In the genomic region with DNA sequence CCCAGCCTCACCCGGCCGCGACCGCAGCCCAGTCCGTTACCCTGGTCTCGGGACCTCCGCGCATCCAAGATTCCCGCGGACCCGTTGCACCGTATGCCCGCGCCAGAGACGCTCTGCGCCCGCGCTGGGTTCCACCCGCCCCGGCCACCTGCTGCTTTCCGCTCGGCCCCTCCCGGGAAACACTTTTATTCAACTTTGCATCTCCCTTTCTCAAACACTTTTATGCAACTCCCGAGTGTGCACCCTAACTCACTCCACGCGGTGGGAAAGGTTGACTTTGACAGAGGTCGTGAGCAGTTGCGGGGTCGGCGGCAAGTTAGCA, we compare ENCODE assay signal across 10 cellular contexts. TPM values are rescaled to one million over a fixed set of nuclear protein-coding genes. Genes with fewer than 3 reads are reported as not detected.
DNase-seq lines count a peak whose midpoint lies in the region; ATAC-seq, FAIRE-seq and TF ChIP-seq lines count a peak whose summit lies in the region.
"Had no signal": no experiment of that assay in that cellular context is flagged by ENCODE, and none has a peak within 500 bp of the region (broad histone marks: within the 10 kb centered on the region; RNA-seq: fewer than 3 reads in every experiment).

A gene with protein sequence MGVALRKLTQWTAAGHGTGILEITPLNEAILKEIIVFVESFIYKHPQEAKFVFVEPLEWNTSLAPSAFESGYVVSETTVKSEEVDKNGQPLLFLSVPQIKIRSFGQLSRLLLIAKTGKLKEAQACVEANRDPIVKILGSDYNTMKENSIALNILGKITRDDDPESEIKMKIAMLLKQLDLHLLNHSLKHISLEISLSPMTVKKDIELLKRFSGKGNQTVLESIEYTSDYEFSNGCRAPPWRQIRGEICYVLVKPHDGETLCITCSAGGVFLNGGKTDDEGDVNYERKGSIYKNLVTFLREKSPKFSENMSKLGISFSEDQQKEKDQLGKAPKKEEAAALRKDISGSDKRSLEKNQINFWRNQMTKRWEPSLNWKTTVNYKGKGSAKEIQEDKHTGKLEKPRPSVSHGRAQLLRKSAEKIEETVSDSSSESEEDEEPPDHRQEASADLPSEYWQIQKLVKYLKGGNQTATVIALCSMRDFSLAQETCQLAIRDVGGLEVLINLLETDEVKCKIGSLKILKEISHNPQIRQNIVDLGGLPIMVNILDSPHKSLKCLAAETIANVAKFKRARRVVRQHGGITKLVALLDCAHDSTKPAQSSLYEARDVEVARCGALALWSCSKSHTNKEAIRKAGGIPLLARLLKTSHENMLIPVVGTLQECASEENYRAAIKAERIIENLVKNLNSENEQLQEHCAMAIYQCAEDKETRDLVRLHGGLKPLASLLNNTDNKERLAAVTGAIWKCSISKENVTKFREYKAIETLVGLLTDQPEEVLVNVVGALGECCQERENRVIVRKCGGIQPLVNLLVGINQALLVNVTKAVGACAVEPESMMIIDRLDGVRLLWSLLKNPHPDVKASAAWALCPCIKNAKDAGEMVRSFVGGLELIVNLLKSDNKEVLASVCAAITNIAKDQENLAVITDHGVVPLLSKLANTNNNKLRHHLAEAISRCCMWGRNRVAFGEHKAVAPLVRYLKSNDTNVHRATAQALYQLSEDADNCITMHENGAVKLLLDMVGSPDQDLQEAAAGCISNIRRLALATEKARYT (minus strand): TSS at position 126 of the 322 bp plus-strand sequence. CDS start 3,937 bp downstream, outside the sequence.

- no peaks in the 10 kb centered on the region for H3K36me3 ChIP-seq in SK-N-SH (replicated peaks in 1 of 2; ENCODE audit: control insufficient read depth in 1 of 2, insufficient read depth in 2 of 2, low read length in 1 of 2)
- no peaks in the 10 kb centered on the region for H3K36me3 ChIP-seq in kidney (ENCODE audit: control insufficient read depth in 1 of 2, insufficient read depth in 2 of 2, low read length in 2 of 2)

- peaks cover 29% of the 10 kb centered on the region; the same call in 1 of the 2 replicates for H3K27me3 ChIP-seq in SK-N-SH (ENCODE audit: insufficient read depth)

- peaks cover 39% of the 10 kb centered on the region for H3K27me3 Mint-ChIP-seq in activated naive CD4-positive, alpha-beta T cell treated with anti-CD3 and anti-CD28 coated beads, Interleukin-2, amount 50 U/mL, for 24 hours
- peaks cover 69% of the 10 kb centered on the region for H3K27me3 Mint-ChIP-seq in stimulated activated naive CD8-positive, alpha-beta T cell treated with anti-CD3 and anti-CD28 coated beads, Interleukin-15, amount 100 ng/mL, for 72 hours

- H3K9me3 Mint-ChIP-seq in activated naive CD4-positive, alpha-beta T cell treated with anti-CD3 and anti-CD28 coated beads, Interleukin-2, amount 50 U/mL, for 24 hours, result no peaks in the 10 kb centered on the region
- no peaks in the 10 kb centered on the region for H3K9me3 Mint-ChIP-seq in stimulated activated naive CD8-positive, alpha-beta T cell treated with anti-CD3 and anti-CD28 coated beads, Interleukin-15, amount 100 ng/mL, for 72 hours

- no peak within 1 kb of the TSS for H3K27ac Mint-ChIP-seq in activated naive CD4-positive, alpha-beta T cell treated with anti-CD3 and anti-CD28 coated beads, Interleukin-2, amount 50 U/mL, for 24 hours
- peak within 1 kb of the TSS; percentile 67 to 95 for H3K27ac Mint-ChIP-seq in stimulated activated naive CD8-positive, alpha-beta T cell treated with anti-CD3 and anti-CD28 coated beads, Interleukin-15, amount 100 ng/mL, for 72 hours

- H3K4me1 ChIP-seq in SK-N-SH (ENCODE audit: control insufficient read depth in 1 of 2, insufficient read depth in 2 of 2, low read depth in 1 of 2, low read length in 1 of 2), result no peaks in the 10 kb centered on the region
- H3K4me1 ChIP-seq in kidney (ENCODE audit: control insufficient read depth in 1 of 2, insufficient read depth in 1 of 2, low read depth in 1 of 2, low read length in 2 of 2), result peaks cover 0 to 2% of the 10 kb centered on the region in 2 donors

- H3K4me3 ChIP-seq in SK-N-SH (ENCODE audit: low read depth in 2 of 2, low read length in 1 of 2) (peak within 1 kb of the TSS; percentile 13 to 53; a peak in 3 of 4 replicates), kidney (ENCODE audit: low read length in 2 of 2) (peak within 1 kb of the TSS; percentile 44 to 51)

- peaks cover 13% of the 10 kb centered on the region for H3K4me1 Mint-ChIP-seq in activated naive CD4-positive, alpha-beta T cell treated with anti-CD3 and anti-CD28 coated beads, Interleukin-2, amount 50 U/mL, for 24 hours
- H3K4me1 Mint-ChIP-seq in stimulated activated naive CD8-positive, alpha-beta T cell treated with anti-CD3 and anti-CD28 coated beads, Interleukin-15, amount 100 ng/mL, for 72 hours, result peaks cover 9% of the 10 kb centered on the region

- DNase-seq in SK-N-SH, result no peak
- DNase-seq in kidney, result no peak
- DNase-seq in stimulated activated naive CD8-positive, alpha-beta T cell treated with anti-CD3 and anti-CD28 coated beads, Interleukin-15, amount 100 ng/mL, for 72 hours, result peak in 1 of 2 donors; percentile 33
- DNase-seq in NCI-H82 treated with DMSO at 0.1 percent for 48 hours (lab: John Stamatoyannopoulos, UW; ENCODE audit: unreplicated experiment), result no peak
- no peak for DNase-seq in stimulated activated CD4-positive, alpha-beta T cell treated with anti-CD3 and anti-CD28 coated beads, Interleukin-4, amount 100 ng/mL, for 1 hour
- no peak for DNase-seq in GM19238 (ENCODE audit: insufficient read length, low spot score)
- DNase-seq: T-helper 9 cell had no signal

- peak within 1 kb of the TSS; percentile 51; the same call in 1 of the 2 replicates for H2AFZ ChIP-seq in SK-N-SH (ENCODE audit: low read depth)

- no peaks in the 10 kb centered on the region for H3K9me2 ChIP-seq in SK-N-SH

- intact Hi-C loops in kidney (cut with DNase I), result no loop called here

- TF ChIP-seq RAD21 in SK-N-SH (IDR thresholded peaks at IDR 0.05; ENCODE audit: low read length), result no peak

- H3K4me2 ChIP-seq in SK-N-SH, result peak within 1 kb of the TSS; percentile 76

- peak within 1 kb of the TSS; percentile 87 for H3K4me3 Mint-ChIP-seq in activated naive CD4-positive, alpha-beta T cell treated with anti-CD3 and anti-CD28 coated beads, Interleukin-2, amount 50 U/mL, for 24 hours
- peak within 1 kb of the TSS; percentile 91 for H3K4me3 Mint-ChIP-seq in stimulated activated naive CD8-positive, alpha-beta T cell treated with anti-CD3 and anti-CD28 coated beads, Interleukin-15, amount 100 ng/mL, for 72 hours

- CTCF ChIA-PET in SK-N-SH (lab: Yijun Ruan, JAX), result no interaction called here

- POLR2A ChIA-PET in SK-N-SH (lab: Yijun Ruan, JAX), result no interaction called here

- no peak for FAIRE-seq in kidney (lab: Jason Lieb, UNC)
- FAIRE-seq: A204.1 had no signal

- no peaks in the 10 kb centered on the region for H3F3A ChIP-seq in SK-N-SH (replicated peaks; ENCODE audit: insufficient read depth)

- no peaks in the 10 kb centered on the region for H3K79me2 ChIP-seq in SK-N-SH (ENCODE audit: insufficient read depth)

- TF ChIP-seq CTCF in SK-N-SH (IDR thresholded peaks at IDR 0.05) (no peak), kidney (IDR thresholded peaks at IDR 0.05; ENCODE audit: borderline replicate concordance, extremely low read depth, insufficient read depth) (no peak)

- no peaks in the 10 kb centered on the region for H4K20me1 ChIP-seq in SK-N-SH (ENCODE audit: insufficient read depth)

- TF ChIP-seq EP300 in SK-N-SH (IDR thresholded peaks at IDR 0.05; ENCODE audit: borderline replicate concordance in 1 of 2, low read depth in 1 of 2, low read length in 1 of 2), result no peak

- no peaks in the 10 kb centered on the region for H3K9me3 ChIP-seq in SK-N-SH
- peaks cover 0 to 2% of the 10 kb centered on the region in 2 donors for H3K9me3 ChIP-seq in kidney (ENCODE audit: control insufficient read depth in 1 of 2, low read length in 2 of 2)

- 15% methylated on average over 8 of the region's 30 CpGs for WGBS in SK-N-SH (ENCODE audit: low lambda C conversion rate)

- no peak for ATAC-seq in SK-N-SH treated with all-trans-retinoic acid at 6 μM for 48 hours
- no peak for ATAC-seq in stimulated activated naive CD8-positive, alpha-beta T cell treated with anti-CD3 and anti-CD28 coated beads, Interleukin-15, amount 100 ng/mL, for 72 hours

- H3K9ac ChIP-seq in SK-N-SH (no peak within 1 kb of the TSS), kidney (ENCODE audit: low read length in 2 of 2) (no peak within 1 kb of the TSS)

- H3K36me3 Mint-ChIP-seq in activated naive CD4-positive, alpha-beta T cell treated with anti-CD3 and anti-CD28 coated beads, Interleukin-2, amount 50 U/mL, for 24 hours, result no peaks in the 10 kb centered on the region

- H3K27ac ChIP-seq in SK-N-SH (ENCODE audit: low read depth in 2 of 2, low read length in 1 of 2) (no peak within 1 kb of the TSS), kidney (ENCODE audit: low read depth in 2 of 2, low read length in 2 of 2) (no peak within 1 kb of the TSS)

TF ChIP-seq in SK-N-SH, 30 proteins besides CTCF, POLR2A, EP300 and RAD21 (continues in another document):
- TF ChIP-seq JUND (IDR thresholded peaks at IDR 0.05), result no peak
- no peak for TF ChIP-seq EZH2phosphoT487 (IDR thresholded peaks at IDR 0.05; ENCODE audit: borderline replicate concordance, low read depth)
- TF ChIP-seq MEF2A (IDR thresholded peaks at IDR 0.05; ENCODE audit: borderline replicate concordance, low read depth), result no peak

TF ChIP-seq in SK-N-SH treated with all-trans-retinoic acid at 6 μM for 48 hours, 23 proteins besides CTCF, POLR2A, EP300 and RAD21 (continues in another document):
- TF ChIP-seq ZFP3 (CRISPR knock-in tag; IDR thresholded peaks at IDR 0.05) (no peak), ZNF70 (CRISPR knock-in tag; IDR thresholded peaks at IDR 0.05) (no peak), TCF4 (CRISPR knock-in tag; IDR thresholded peaks at IDR 0.05; ENCODE audit: borderline replicate concordance) (no peak)
- TF ChIP-seq, protein P1, sequence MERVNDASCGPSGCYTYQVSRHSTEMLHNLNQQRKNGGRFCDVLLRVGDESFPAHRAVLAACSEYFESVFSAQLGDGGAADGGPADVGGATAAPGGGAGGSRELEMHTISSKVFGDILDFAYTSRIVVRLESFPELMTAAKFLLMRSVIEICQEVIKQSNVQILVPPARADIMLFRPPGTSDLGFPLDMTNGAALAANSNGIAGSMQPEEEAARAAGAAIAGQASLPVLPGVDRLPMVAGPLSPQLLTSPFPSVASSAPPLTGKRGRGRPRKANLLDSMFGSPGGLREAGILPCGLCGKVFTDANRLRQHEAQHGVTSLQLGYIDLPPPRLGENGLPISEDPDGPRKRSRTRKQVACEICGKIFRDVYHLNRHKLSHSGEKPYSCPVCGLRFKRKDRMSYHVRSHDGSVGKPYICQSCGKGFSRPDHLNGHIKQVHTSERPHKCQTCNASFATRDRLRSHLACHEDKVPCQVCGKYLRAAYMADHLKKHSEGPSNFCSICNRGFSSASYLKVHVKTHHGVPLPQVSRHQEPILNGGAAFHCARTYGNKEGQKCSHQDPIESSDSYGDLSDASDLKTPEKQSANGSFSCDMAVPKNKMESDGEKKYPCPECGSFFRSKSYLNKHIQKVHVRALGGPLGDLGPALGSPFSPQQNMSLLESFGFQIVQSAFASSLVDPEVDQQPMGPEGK (CRISPR knock-in tag; IDR thresholded peaks at IDR 0.05; ENCODE audit: borderline replicate concordance), result no peak

RNA-seq across cellular contexts. Expression of the gene that starts here (rescaled TPM):
- polyA plus RNA-seq in SK-N-SH (2012; rRNA removed) (not detected in 2 replicates), kidney (ENCODE audit: insufficient read depth, low read depth, low replicate concordance) (0.28 TPM)
- polyA plus RNA-seq in SK-N-SH (2012; cell fraction: cytosol; rRNA removed), result not detected in 2 replicates
- polyA plus RNA-seq in SK-N-SH (2012; cell fraction: nucleus; rRNA removed), result not detected in 2 replicates
- total RNA-seq in kidney, result 0.44 TPM
